Comparison of ENCODE assay signal across 8 cellular contexts in the genomic region with DNA sequence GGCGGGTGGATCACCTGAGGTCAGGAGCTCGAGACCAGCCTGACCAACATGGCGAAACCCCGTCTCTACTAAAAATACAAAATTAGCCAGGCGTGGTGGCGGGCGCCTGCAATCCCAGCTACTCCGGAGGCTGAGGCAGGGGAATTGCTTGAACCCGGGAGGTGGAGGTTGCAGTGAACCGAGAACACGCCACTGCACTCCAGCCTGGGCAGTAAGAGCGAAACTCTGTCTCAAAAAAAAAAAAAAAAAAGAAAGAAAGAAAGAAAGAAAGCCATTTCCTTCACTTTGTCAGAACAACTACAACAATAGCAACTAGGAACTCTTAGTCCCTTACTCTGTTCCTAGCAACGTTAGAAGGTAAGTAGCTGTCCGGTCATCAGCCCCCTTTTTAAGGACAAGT.
DNase-seq lines count a peak whose midpoint lies in the region; ATAC-seq and TF ChIP-seq lines count a peak whose summit lies in the region.
"Not testable (repeated sequence)": the region's sequence is repeated elsewhere in the genome, so short reads cannot be mapped to it uniquely, and the experiment has no call there.

No MANE protein-coding gene starts in this region.

- not testable (repeated sequence) for H3K36me3 ChIP-seq in OCI-LY3 (replicated peaks; ENCODE audit: low read depth, low read length)

- H3K27ac ChIP-seq in CD4-positive, alpha-beta T cell (ENCODE audit: low read depth, low read length) = not testable (repeated sequence)
- peak overlapping the region; percentile 94 for H3K27ac ChIP-seq in OCI-LY3 (ENCODE audit: low read length)

- H3K9ac ChIP-seq in OCI-LY3 (ENCODE audit: low read length) = peak overlapping the region; percentile 60; the same call in 1 of the 2 replicates

- H2AFZ ChIP-seq in OCI-LY3 (ENCODE audit: low read depth, low read length) = not testable (repeated sequence)

- H4K20me1 ChIP-seq in OCI-LY3 (ENCODE audit: insufficient read depth, low read length) = not testable (repeated sequence)

- ATAC-seq in CD4-positive, alpha-beta T cell (ENCODE audit: poor library complexity) = not testable (repeated sequence)
- ATAC-seq in GM19328 (IDR thresholded peaks at IDR 0.05; ENCODE audit: unreplicated experiment) (peak; percentile 15), HG02943 (IDR thresholded peaks at IDR 0.05; ENCODE audit: low read depth, unreplicated experiment) (peak; percentile 23)
- ATAC-seq in central memory CD8-positive, alpha-beta T cell (replicated peaks; ENCODE audit: extremely low read depth, poor library complexity, severe bottlenecking) = peak; percentile 21

- not testable (repeated sequence) for TF ChIP-seq CTCF in CD4-positive, alpha-beta T cell (IDR thresholded peaks at IDR 0.05); OCI-LY3 (IDR thresholded peaks at IDR 0.05; ENCODE audit: low read depth, low read length)

- not testable (repeated sequence) for H3K9me3 Mint-ChIP-seq in CD4-positive, alpha-beta T cell; activated CD4-positive, alpha-beta T cell treated with anti-CD3 and anti-CD28 coated beads, Interleukin-2, amount 10 ng/mL, durations not matched to agents 7 days and 5 days; activated T-helper 1 cell treated with anti-CD3 and anti-CD28 coated beads, Interleukin-12 subunit alpha, Interleukin-12 subunit beta, Interleukin-2, Interleukin-4 antibody, amounts not matched to agents 30 ng/mL and 10 ng/mL and 1 ng/mL, durations not matched to agents 14 hours and 24 hours and 36 hours; central memory CD8-positive, alpha-beta T cell

- not testable (repeated sequence) for H3K27me3 ChIP-seq in CD4-positive, alpha-beta T cell (ENCODE audit: control insufficient read depth, insufficient read depth, low read length); OCI-LY3 (ENCODE audit: low read depth, low read length)

- DNase-seq in CD4-positive, alpha-beta T cell; activated CD4-positive, alpha-beta T cell treated with anti-CD3 and anti-CD28 coated beads, Interleukin-2, amount 10 ng/mL, durations not matched to agents 7 days and 5 days; activated T-helper 1 cell treated with anti-CD3 and anti-CD28 coated beads, Interleukin-12 subunit alpha, Interleukin-12 subunit beta, Interleukin-2, Interleukin-4 antibody, amounts not matched to agents 30 ng/mL and 10 ng/mL and 1 ng/mL, durations not matched to agents 14 hours and 24 hours and 36 hours (ENCODE audit: low spot score); central memory CD8-positive, alpha-beta T cell (ENCODE audit: low spot score in 2 of 2): not testable (repeated sequence)
- DNase-seq in stimulated activated CD4-positive, alpha-beta T cell treated with anti-CD3 and anti-CD28 coated beads, Interleukin-1b, Interleukin-23, amount 100 ng/mL, for 48 hours = peak; percentile 8

- H3K4me2 ChIP-seq in OCI-LY3 (ENCODE audit: low read length) = peak overlapping the region; percentile 89

- not testable (repeated sequence) for H3K9me3 ChIP-seq in CD4-positive, alpha-beta T cell (ENCODE audit: control insufficient read depth, low read length); OCI-LY3 (ENCODE audit: insufficient read depth, low read length)

- POLR2A ChIA-PET in CD4-positive, alpha-beta T cell (lab: Charles Lee); activated CD4-positive, alpha-beta T cell treated with anti-CD3 and anti-CD28 coated beads, Interleukin-2, amount 10 ng/mL, durations not matched to agents 7 days and 5 days (lab: Charles Lee): not testable (repeated sequence)

- not testable (repeated sequence) for H3K4me1 Mint-ChIP-seq in CD4-positive, alpha-beta T cell (ENCODE audit: low read depth)
- peaks cover 18% of the 10 kb centered on the region for H3K4me1 Mint-ChIP-seq in activated CD4-positive, alpha-beta T cell treated with anti-CD3 and anti-CD28 coated beads, Interleukin-2, amount 10 ng/mL, durations not matched to agents 7 days and 5 days
- H3K4me1 Mint-ChIP-seq in activated T-helper 1 cell treated with anti-CD3 and anti-CD28 coated beads, Interleukin-12 subunit alpha, Interleukin-12 subunit beta, Interleukin-2, Interleukin-4 antibody, amounts not matched to agents 30 ng/mL and 10 ng/mL and 1 ng/mL, durations not matched to agents 14 hours and 24 hours and 36 hours (ENCODE audit: low read depth) = peaks cover 55% of the 10 kb centered on the region
- H3K4me1 Mint-ChIP-seq in central memory CD8-positive, alpha-beta T cell = peaks cover 17% of the 10 kb centered on the region

- H3K36me3 Mint-ChIP-seq in CD4-positive, alpha-beta T cell (ENCODE audit: low read depth); activated CD4-positive, alpha-beta T cell treated with anti-CD3 and anti-CD28 coated beads, Interleukin-2, amount 10 ng/mL, durations not matched to agents 7 days and 5 days (ENCODE audit: low read depth); activated T-helper 1 cell treated with anti-CD3 and anti-CD28 coated beads, Interleukin-12 subunit alpha, Interleukin-12 subunit beta, Interleukin-2, Interleukin-4 antibody, amounts not matched to agents 30 ng/mL and 10 ng/mL and 1 ng/mL, durations not matched to agents 14 hours and 24 hours and 36 hours (ENCODE audit: low read depth); central memory CD8-positive, alpha-beta T cell (ENCODE audit: insufficient read depth): not testable (repeated sequence)

- peak overlapping the region; percentile 62 for H3K4me3 ChIP-seq in OCI-LY3 (ENCODE audit: low read length)

- CTCF ChIA-PET in CD4-positive, alpha-beta T cell (lab: Charles Lee) = not testable (repeated sequence)
- CTCF ChIA-PET in activated CD4-positive, alpha-beta T cell treated with anti-CD3 and anti-CD28 coated beads, Interleukin-2, amount 10 ng/mL, durations not matched to agents 7 days and 5 days (lab: Charles Lee) = interaction anchor here (0.6 to 2.0 kb wide), 2 partner anchors 10 to 103 kb away, joined by 4 to 7 read pairs; no protein-coding TSS in a partner anchor

- H3K79me2 ChIP-seq in OCI-LY3 (ENCODE audit: low read length) = not testable (repeated sequence)

- peaks cover 13% of the 10 kb centered on the region for H3K27me3 Mint-ChIP-seq in CD4-positive, alpha-beta T cell
- not testable (repeated sequence) for H3K27me3 Mint-ChIP-seq in activated CD4-positive, alpha-beta T cell treated with anti-CD3 and anti-CD28 coated beads, Interleukin-2, amount 10 ng/mL, durations not matched to agents 7 days and 5 days; activated T-helper 1 cell treated with anti-CD3 and anti-CD28 coated beads, Interleukin-12 subunit alpha, Interleukin-12 subunit beta, Interleukin-2, Interleukin-4 antibody, amounts not matched to agents 30 ng/mL and 10 ng/mL and 1 ng/mL, durations not matched to agents 14 hours and 24 hours and 36 hours (ENCODE audit: insufficient read depth); central memory CD8-positive, alpha-beta T cell

- peak overlapping the region; percentile 0 for H3K4me3 Mint-ChIP-seq in CD4-positive, alpha-beta T cell
- not testable (repeated sequence) for H3K4me3 Mint-ChIP-seq in activated CD4-positive, alpha-beta T cell treated with anti-CD3 and anti-CD28 coated beads, Interleukin-2, amount 10 ng/mL, durations not matched to agents 7 days and 5 days
- H3K4me3 Mint-ChIP-seq in activated T-helper 1 cell treated with anti-CD3 and anti-CD28 coated beads, Interleukin-12 subunit alpha, Interleukin-12 subunit beta, Interleukin-2, Interleukin-4 antibody, amounts not matched to agents 30 ng/mL and 10 ng/mL and 1 ng/mL, durations not matched to agents 14 hours and 24 hours and 36 hours = peak overlapping the region; percentile 31
- H3K4me3 Mint-ChIP-seq in central memory CD8-positive, alpha-beta T cell = peak overlapping the region; percentile 73

- H3K4me1 ChIP-seq in OCI-LY3 (ENCODE audit: low read length) = peaks cover 17% of the 10 kb centered on the region

- intact Hi-C loops in CD4-positive, alpha-beta T cell (cut with DNase I, micrococcal nuclease) = not testable (repeated sequence)
- intact Hi-C loops in activated T-helper 1 cell treated with anti-CD3 and anti-CD28 coated beads, Interleukin-12 subunit alpha, Interleukin-12 subunit beta, Interleukin-2, Interleukin-4 antibody, amounts not matched to agents 30 ng/mL and 10 ng/mL and 1 ng/mL, durations not matched to agents 14 hours and 24 hours and 36 hours (cut with micrococcal nuclease) = loop anchor here (1.0 kb wide), 7 partner anchors 9 to 599 kb away; no protein-coding TSS in a partner anchor

- not testable (repeated sequence) for H3K27ac Mint-ChIP-seq in CD4-positive, alpha-beta T cell
- peak overlapping the region; percentile 61 for H3K27ac Mint-ChIP-seq in activated CD4-positive, alpha-beta T cell treated with anti-CD3 and anti-CD28 coated beads, Interleukin-2, amount 10 ng/mL, durations not matched to agents 7 days and 5 days
- H3K27ac Mint-ChIP-seq in activated T-helper 1 cell treated with anti-CD3 and anti-CD28 coated beads, Interleukin-12 subunit alpha, Interleukin-12 subunit beta, Interleukin-2, Interleukin-4 antibody, amounts not matched to agents 30 ng/mL and 10 ng/mL and 1 ng/mL, durations not matched to agents 14 hours and 24 hours and 36 hours = peak overlapping the region; percentile 94
- H3K27ac Mint-ChIP-seq in central memory CD8-positive, alpha-beta T cell (ENCODE audit: low read depth) = peak overlapping the region; percentile 86
